In genomic region chrX:53538781-53539180, GRCh38 we compare ENCODE assay signal across 15 cellular contexts.
A peak's percentile ranks its signal among the peaks of the same experiment; 100 is the strongest.
DNase-seq lines count a peak whose midpoint lies in the region; ATAC-seq, FAIRE-seq and TF ChIP-seq lines count a peak whose summit lies in the region.
"Had no signal": no experiment of that assay in that cellular context is flagged by ENCODE, and none has a peak within 500 bp of the region (broad histone marks: within the 10 kb centered on the region; RNA-seq: fewer than 3 reads in every experiment).

No MANE protein-coding gene starts in this region.

- no peak overlapping the region for H3K4me3 Mint-ChIP-seq in activated T-cell treated with anti-CD3 and anti-CD28 coated beads, Interleukin-2, amount 50 U/mL, for 24 hours
- peak overlapping the region; percentile 17 for H3K4me3 Mint-ChIP-seq in stimulated activated naive CD8-positive, alpha-beta T cell treated with anti-CD3 and anti-CD28 coated beads, Interleukin-15, Interleukin-2, amounts not matched to agents 100 ng/mL and 50 ng/mL, for 24 hours
- H3K4me3 Mint-ChIP-seq in nephron progenitor cell = no peak overlapping the region
- H3K4me3 Mint-ChIP-seq: CD8-positive, alpha-beta memory T cell had no signal

- H3K9me3 Mint-ChIP-seq in activated T-cell treated with anti-CD3 and anti-CD28 coated beads, Interleukin-2, amount 50 U/mL, for 24 hours = no peaks in the 10 kb centered on the region
- H3K9me3 Mint-ChIP-seq in stimulated activated naive CD8-positive, alpha-beta T cell treated with anti-CD3 and anti-CD28 coated beads, Interleukin-15, Interleukin-2, amounts not matched to agents 100 ng/mL and 50 ng/mL, for 24 hours = no peaks in the 10 kb centered on the region
- H3K9me3 Mint-ChIP-seq in nephron progenitor cell = peaks cover 51% of the 10 kb centered on the region
- H3K9me3 Mint-ChIP-seq: CD8-positive, alpha-beta memory T cell had no signal

- ATAC-seq in stimulated activated naive CD8-positive, alpha-beta T cell treated with anti-CD3 and anti-CD28 coated beads, Interleukin-15, Interleukin-2, amounts not matched to agents 100 U/mL and 50 U/mL, for 24 hours = no peak
- ATAC-seq: HCT116 had no signal

- H3K27me3 Mint-ChIP-seq in activated T-cell treated with anti-CD3 and anti-CD28 coated beads, Interleukin-2, amount 50 U/mL, for 24 hours = peaks cover 31% of the 10 kb centered on the region
- H3K27me3 Mint-ChIP-seq in stimulated activated naive CD8-positive, alpha-beta T cell treated with anti-CD3 and anti-CD28 coated beads, Interleukin-15, Interleukin-2, amounts not matched to agents 100 ng/mL and 50 ng/mL, for 24 hours = no peaks in the 10 kb centered on the region
- peaks cover 3% of the 10 kb centered on the region for H3K27me3 Mint-ChIP-seq in nephron progenitor cell (ENCODE audit: low read depth, poor library complexity)

- H3K4me1 Mint-ChIP-seq in activated T-cell treated with anti-CD3 and anti-CD28 coated beads, Interleukin-2, amount 50 U/mL, for 24 hours (ENCODE audit: low read depth) = no peaks in the 10 kb centered on the region
- no peaks in the 10 kb centered on the region for H3K4me1 Mint-ChIP-seq in stimulated activated naive CD8-positive, alpha-beta T cell treated with anti-CD3 and anti-CD28 coated beads, Interleukin-15, Interleukin-2, amounts not matched to agents 100 ng/mL and 50 ng/mL, for 24 hours (ENCODE audit: low read depth)
- H3K4me1 Mint-ChIP-seq in nephron progenitor cell = no peaks in the 10 kb centered on the region
- H3K4me1 Mint-ChIP-seq: CD8-positive, alpha-beta memory T cell had no signal

- FAIRE-seq in D721Med (lab: Jason Lieb, UNC) = no peak
- FAIRE-seq: GM18507, H54 had no signal

- H3K36me3 Mint-ChIP-seq in activated T-cell treated with anti-CD3 and anti-CD28 coated beads, Interleukin-2, amount 50 U/mL, for 24 hours (ENCODE audit: low read depth) = peaks cover 100% of the 10 kb centered on the region
- peaks cover 51% of the 10 kb centered on the region for H3K36me3 Mint-ChIP-seq in stimulated activated naive CD8-positive, alpha-beta T cell treated with anti-CD3 and anti-CD28 coated beads, Interleukin-15, Interleukin-2, amounts not matched to agents 100 ng/mL and 50 ng/mL, for 24 hours (ENCODE audit: low read depth)
- peaks cover 81% of the 10 kb centered on the region for H3K36me3 Mint-ChIP-seq in nephron progenitor cell (ENCODE audit: low read depth)

- peak overlapping the region; percentile 58 for H3K27ac Mint-ChIP-seq in activated T-cell treated with anti-CD3 and anti-CD28 coated beads, Interleukin-2, amount 50 U/mL, for 24 hours
- no peak overlapping the region for H3K27ac Mint-ChIP-seq in stimulated activated naive CD8-positive, alpha-beta T cell treated with anti-CD3 and anti-CD28 coated beads, Interleukin-15, Interleukin-2, amounts not matched to agents 100 ng/mL and 50 ng/mL, for 24 hours
- H3K27ac Mint-ChIP-seq in nephron progenitor cell = peak overlapping the region; percentile 96

- DNase-seq in activated T-cell treated with anti-CD3 and anti-CD28 coated beads, Interleukin-2, amount 50 U/mL, for 24 hours = no peak
- DNase-seq in activated T-cell treated with anti-CD3 and anti-CD28 coated beads, Interleukin-2, amount 50 U/mL, for 48 hours = no peak
- no peak for DNase-seq in stimulated activated naive CD8-positive, alpha-beta T cell treated with anti-CD3 and anti-CD28 coated beads, Interleukin-15, Interleukin-2, amounts not matched to agents 100 U/mL and 50 U/mL, for 24 hours
- DNase-seq in nephron progenitor cell (no peak), D721Med (ENCODE audit: insufficient read length, low spot score) (no peak), NCI-H2081 treated with DMSO at 0.1 percent for 48 hours (lab: John Stamatoyannopoulos, UW) (no peak)
- DNase-seq: 8988T; AML-193; CD8-positive, alpha-beta memory T cell; DMS 273 treated with DMSO at 0.1 percent for 48 hours; GM23248 had no signal

- TF ChIP-seq CTCF in nephron progenitor cell (IDR thresholded peaks at IDR 0.05) (no peak), D721Med (IDR thresholded peaks at IDR 0.05; ENCODE audit: insufficient read depth, missing control alignments) (no peak)
